ENCODE assay signal across 8 cellular contexts in genomic region chr11:65575568-65576231, GRCh38. TPM values are rescaled to one million over a fixed set of nuclear protein-coding genes. Genes with fewer than 3 reads are reported as not detected.
DNase-seq lines count a peak whose midpoint lies in the region; ATAC-seq and FAIRE-seq lines count a peak whose summit lies in the region.

Gene EHBP1L1, plus strand, starts transcription at chr11:65576053. Its CDS starts 250 bp downstream, at chr11:65576303.

- no peaks in the 10 kb centered on the region for H3K9me3 Mint-ChIP-seq in activated CD8-positive, alpha-beta T cell treated with anti-CD3 and anti-CD28 coated beads, Interleukin-2, amount 10 ng/mL, durations not matched to agents 7 days and 5 days (ENCODE audit: insufficient read depth)
- H3K9me3 Mint-ChIP-seq in stimulated activated naive B cell treated with anti-CD40 and anti-IgM and Interleukin-4, amounts not matched to agents 10 μg/mL and 1 μg/mL and 100 μg/mL, for 72 hours, result no peaks in the 10 kb centered on the region

- peak within 1 kb of the TSS; percentile 90 to 93 for H3K27ac ChIP-seq in mucosa of rectum (ENCODE audit: low read depth in 2 of 2, low read length in 2 of 2)

- peaks cover 43% of the 10 kb centered on the region for H3K36me3 Mint-ChIP-seq in activated CD8-positive, alpha-beta T cell treated with anti-CD3 and anti-CD28 coated beads, Interleukin-2, amount 10 ng/mL, durations not matched to agents 7 days and 5 days (ENCODE audit: low read depth)
- peaks cover 26 to 51% of the 10 kb centered on the region in 2 donors for H3K36me3 Mint-ChIP-seq in stimulated activated naive B cell treated with anti-CD40 and anti-IgM and Interleukin-4, amounts not matched to agents 10 μg/mL and 1 μg/mL and 100 μg/mL, for 72 hours

- peak; percentile 69 for DNase-seq in ACHN
- peak; percentile 89 for DNase-seq in GM19239 (ENCODE audit: insufficient read length, low spot score)
- peak; percentile 88 for DNase-seq in NCI-H69 (lab: John Stamatoyannopoulos, UW)
- DNase-seq in activated CD8-positive, alpha-beta T cell treated with anti-CD3 and anti-CD28 coated beads, Interleukin-2, amount 10 ng/mL, durations not matched to agents 7 days and 5 days, result peak; percentile 79
- DNase-seq in stimulated activated naive B cell treated with anti-CD40 and anti-IgM and Interleukin-4, amounts not matched to agents 10 μg/mL and 1 μg/mL and 100 μg/mL, for 72 hours, result peak; percentile 80

- H3K4me3 ChIP-seq in mucosa of rectum (ENCODE audit: low read length in 2 of 2), result peak within 1 kb of the TSS; percentile 72 to 82

- peaks cover 62 to 65% of the 10 kb centered on the region in 2 donors for H3K4me1 ChIP-seq in mucosa of rectum (ENCODE audit: control insufficient read depth in 2 of 2, insufficient read depth in 2 of 2, low read length in 2 of 2)

- peak; percentile 31 for ATAC-seq in activated CD8-positive, alpha-beta T cell treated with anti-CD3 and anti-CD28 coated beads, Interleukin-2, amount 10 ng/mL, durations not matched to agents 7 days and 5 days
- peak; percentile 50 to 55 for ATAC-seq in stimulated activated naive B cell treated with anti-CD40 and anti-IgM and Interleukin-4, amounts not matched to agents 10 μg/mL and 1 μg/mL and 100 μg/mL, for 72 hours (replicated peaks)
- no peak for ATAC-seq in HG02623 (IDR thresholded peaks at IDR 0.05; ENCODE audit: unreplicated experiment)

- in situ Hi-C loops in ACHN (cut with HindIII; ENCODE audit: low pct_ligation_motif_present, low pct_unique_long_range_greater_than_20kb, low sequenced_read_pairs), result no loop called here
- in situ Hi-C loops in endometrial microvascular endothelial cells (cut with HindIII; ENCODE audit: inconsistent ontology term, low pct_unique_long_range_greater_than_20kb, low sequenced_read_pairs), result no loop called here

- no peaks in the 10 kb centered on the region for H3K27me3 ChIP-seq in mucosa of rectum (ENCODE audit: control insufficient read depth in 2 of 2, insufficient read depth in 2 of 2, low read length in 2 of 2)

- peaks cover 7 to 16% of the 10 kb centered on the region in 2 donors for H3K36me3 ChIP-seq in mucosa of rectum (ENCODE audit: control insufficient read depth in 2 of 2, insufficient read depth in 2 of 2, low read length in 2 of 2)

- peak within 1 kb of the TSS; percentile 91 for H3K4me3 Mint-ChIP-seq in activated CD8-positive, alpha-beta T cell treated with anti-CD3 and anti-CD28 coated beads, Interleukin-2, amount 10 ng/mL, durations not matched to agents 7 days and 5 days
- H3K4me3 Mint-ChIP-seq in stimulated activated naive B cell treated with anti-CD40 and anti-IgM and Interleukin-4, amounts not matched to agents 10 μg/mL and 1 μg/mL and 100 μg/mL, for 72 hours, result peak within 1 kb of the TSS; percentile 88 to 91

- no peaks in the 10 kb centered on the region for H3K9me3 ChIP-seq in mucosa of rectum (ENCODE audit: control insufficient read depth in 2 of 2, low read length in 2 of 2)

- peak; percentile 4 for FAIRE-seq in GM19239 (lab: Jason Lieb, UNC)

- POLR2A ChIA-PET in activated CD8-positive, alpha-beta T cell treated with anti-CD3 and anti-CD28 coated beads, Interleukin-2, amount 10 ng/mL, durations not matched to agents 7 days and 5 days (lab: Charles Lee), result interaction anchor here (0.7 to 2.1 kb wide), 11 partner anchors 10 to 458 kb away, joined by 3 to 9 read pairs (median 4); partner anchors contain the start of genes DPF2 and ZNHIT2

- peak within 1 kb of the TSS; percentile 89 for H3K27ac Mint-ChIP-seq in activated CD8-positive, alpha-beta T cell treated with anti-CD3 and anti-CD28 coated beads, Interleukin-2, amount 10 ng/mL, durations not matched to agents 7 days and 5 days
- H3K27ac Mint-ChIP-seq in stimulated activated naive B cell treated with anti-CD40 and anti-IgM and Interleukin-4, amounts not matched to agents 10 μg/mL and 1 μg/mL and 100 μg/mL, for 72 hours, result peak within 1 kb of the TSS; percentile 97

- H3K9ac ChIP-seq in mucosa of rectum (ENCODE audit: low read depth in 1 of 2, low read length in 2 of 2), result peak within 1 kb of the TSS; percentile 85 to 87

- peaks cover 62% of the 10 kb centered on the region for H3K4me1 Mint-ChIP-seq in activated CD8-positive, alpha-beta T cell treated with anti-CD3 and anti-CD28 coated beads, Interleukin-2, amount 10 ng/mL, durations not matched to agents 7 days and 5 days (ENCODE audit: low read depth)
- H3K4me1 Mint-ChIP-seq in stimulated activated naive B cell treated with anti-CD40 and anti-IgM and Interleukin-4, amounts not matched to agents 10 μg/mL and 1 μg/mL and 100 μg/mL, for 72 hours, result peaks cover 42 to 80% of the 10 kb centered on the region in 2 donors

- CTCF ChIA-PET in activated CD8-positive, alpha-beta T cell treated with anti-CD3 and anti-CD28 coated beads, Interleukin-2, amount 10 ng/mL, durations not matched to agents 7 days and 5 days (lab: Charles Lee), result interaction anchor here (0.8 to 5.2 kb wide), 8 partner anchors 12 to 313 kb away, joined by 3 to 88 read pairs (median 6); partner anchors contain the start of genes KCNK7 and PCNX3

- H3K27me3 Mint-ChIP-seq in activated CD8-positive, alpha-beta T cell treated with anti-CD3 and anti-CD28 coated beads, Interleukin-2, amount 10 ng/mL, durations not matched to agents 7 days and 5 days (ENCODE audit: low read depth), result no peaks in the 10 kb centered on the region
- no peaks in the 10 kb centered on the region for H3K27me3 Mint-ChIP-seq in stimulated activated naive B cell treated with anti-CD40 and anti-IgM and Interleukin-4, amounts not matched to agents 10 μg/mL and 1 μg/mL and 100 μg/mL, for 72 hours

RNA-seq across cellular contexts. Expression of gene EHBP1L1, which starts in this region (rescaled TPM):
- 10 to 100 TPM; 94.4 to 95.3 TPM for total RNA-seq in activated CD8-positive, alpha-beta T cell treated with anti-CD3 and anti-CD28 coated beads, Interleukin-2, amount 10 ng/mL, durations not matched to agents 7 days and 5 days
- 50.5 TPM for total RNA-seq in endometrial microvascular endothelial cells (ENCODE audit: inconsistent ontology term)
